ENCODE assay signal across 2 cellular contexts in genomic region chr15:90872481-90873184, GRCh38.
A peak's percentile ranks its signal among the peaks of the same experiment; 100 is the strongest.
TF ChIP-seq lines count a peak whose summit lies in the region.

No MANE protein-coding gene starts in this region.

TF ChIP-seq in SK-N-SH, 30 proteins besides CTCF, POLR2A, EP300 and RAD21:
- peak; percentile 67; the same call in 1 of the 2 replicates for TF ChIP-seq FOSL2 (IDR thresholded peaks at IDR 0.05; ENCODE audit: borderline replicate concordance, low read depth)
- no peak for TF ChIP-seq TEAD4 (IDR thresholded peaks at IDR 0.05; ENCODE audit: borderline replicate concordance, insufficient read depth)
- TF ChIP-seq TAF1 (IDR thresholded peaks at IDR 0.05; ENCODE audit: borderline replicate concordance, low read depth, low read length): 0 out of 2 replicates have a peak, but pooled peaks have one; percentile 25
- TF ChIP-seq JUND (IDR thresholded peaks at IDR 0.05): peak; percentile 68
- TF ChIP-seq POLR2AphosphoS5 (IDR thresholded peaks at IDR 0.05; ENCODE audit: low read depth, low read length): peak; percentile 25; the same call in 1 of the 2 replicates

TF ChIP-seq in HepG2, 621 proteins besides CTCF, POLR2A, EP300 and RAD21:
- no peak for TF ChIP-seq RFX3 (CRISPR knock-in tag; IDR thresholded peaks at IDR 0.05)
- TF ChIP-seq SMAD9 (CRISPR knock-in tag; IDR thresholded peaks at IDR 0.05): no peak
- 0 out of 2 replicates have a peak, but pooled peaks have one; percentile 33 for TF ChIP-seq BRD4 (CRISPR knock-in tag; IDR thresholded peaks at IDR 0.05)
- no peak for TF ChIP-seq BRCA1 (CRISPR knock-in tag; IDR thresholded peaks at IDR 0.05)
- peak; percentile 29 for TF ChIP-seq ZNF781 (CRISPR knock-in tag; IDR thresholded peaks at IDR 0.05; ENCODE audit: borderline replicate concordance, not compliant biosample characterization)
- TF ChIP-seq, protein P1, sequence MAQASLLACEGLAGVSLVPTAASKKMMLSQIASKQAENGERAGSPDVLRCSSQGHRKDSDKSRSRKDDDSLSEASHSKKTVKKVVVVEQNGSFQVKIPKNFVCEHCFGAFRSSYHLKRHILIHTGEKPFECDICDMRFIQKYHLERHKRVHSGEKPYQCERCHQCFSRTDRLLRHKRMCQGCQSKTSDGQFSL (CRISPR knock-in tag; IDR thresholded peaks at IDR 0.05): no peak
- TF ChIP-seq FOSL2 (CRISPR knock-in tag; IDR thresholded peaks at IDR 0.05): peak; percentile 81
- TF ChIP-seq SKI (IDR thresholded peaks at IDR 0.05; ENCODE audit: partially characterized antibody): peak; percentile 38
- 0 out of 2 replicates have a peak, but pooled peaks have one; percentile 10 for TF ChIP-seq SAP130 (CRISPR knock-in tag; IDR thresholded peaks at IDR 0.05; ENCODE audit: low read depth)
- no peak for TF ChIP-seq NONO (IDR thresholded peaks at IDR 0.05)
- TF ChIP-seq NONO (CRISPR knock-in tag; conservative IDR thresholded peaks at IDR 0.05): no peak
- no peak for TF ChIP-seq CHCHD3 (CRISPR knock-in tag; IDR thresholded peaks at IDR 0.05)
